In genomic region chr5:128708841-128709240, GRCh38 we compare ENCODE assay signal across 27 cellular contexts.
A peak's percentile ranks its signal among the peaks of the same experiment; 100 is the strongest.
DNase-seq lines count a peak whose midpoint lies in the region; ATAC-seq, FAIRE-seq and TF ChIP-seq lines count a peak whose summit lies in the region.
"Had no signal": no experiment of that assay in that cellular context is flagged by ENCODE, and none has a peak within 500 bp of the region (broad histone marks: within the 10 kb centered on the region; RNA-seq: fewer than 3 reads in every experiment).

No MANE protein-coding gene starts in this region.

- H3K4me3 ChIP-seq in H1 (ENCODE audit: extremely low read depth in 1 of 4, insufficient read depth in 2 of 4, low read depth in 3 of 4, low read length in 4 of 4) (no peak overlapping the region), keratinocyte (ENCODE audit: control insufficient read depth in 2 of 3, extremely low read depth in 1 of 3, insufficient read depth in 2 of 3, low read depth in 1 of 3, low read length in 3 of 3) (no peak overlapping the region)
- H3K4me3 ChIP-seq: HAP-1, Peyer's patch, SJSA1 had no signal

- POLR2A ChIA-PET in H1 (lab: Charles Lee; ENCODE audit: partially characterized antibody) = no interaction called here

- H3K9me3 ChIP-seq in H1 (ENCODE audit: insufficient read depth in 2 of 2, low read depth in 1 of 2, low read length in 1 of 2) = no peaks in the 10 kb centered on the region
- H3K9me3 ChIP-seq in keratinocyte (ENCODE audit: control insufficient read depth, low read depth, low read length) = no peaks in the 10 kb centered on the region
- H3K9me3 ChIP-seq: HAP-1, Peyer's patch had no signal

- no peak overlapping the region for H4K8ac ChIP-seq in H1 (ENCODE audit: extremely low read depth, insufficient read depth, low read length)

- no peak overlapping the region for H2AK5ac ChIP-seq in H1 (ENCODE audit: low read depth, low read length)

- no peaks in the 10 kb centered on the region for H3K4me1 ChIP-seq in H1 (replicated peaks in 1 of 4; ENCODE audit: control insufficient read depth in 3 of 4, insufficient read depth in 4 of 4, low read length in 3 of 4)
- no peaks in the 10 kb centered on the region for H3K4me1 ChIP-seq in keratinocyte (ENCODE audit: control insufficient read depth, extremely low read depth, insufficient read depth, low read length)
- H3K4me1 ChIP-seq: Peyer's patch, SJSA1 had no signal

- H4K5ac ChIP-seq in H1 (ENCODE audit: insufficient read length, low read depth, low read length) = no peak overlapping the region

- H2BK5ac ChIP-seq in H1 (ENCODE audit: low read depth, low read length) = no peak overlapping the region

- no peak overlapping the region for H3K14ac ChIP-seq in H1 (ENCODE audit: insufficient read length)

- no peaks in the 10 kb centered on the region for H3K36me3 ChIP-seq in H1 (ENCODE audit: control insufficient read depth in 2 of 4, insufficient read depth in 4 of 4, low read length in 3 of 4)
- H3K36me3 ChIP-seq in keratinocyte (ENCODE audit: control insufficient read depth in 2 of 2, extremely low read depth in 1 of 2, insufficient read depth in 2 of 2, low read length in 2 of 2) = no peaks in the 10 kb centered on the region
- H3K36me3 ChIP-seq: HAP-1, Peyer's patch, SJSA1 had no signal

- peaks cover 5% of the 10 kb centered on the region for H3K4me1 Mint-ChIP-seq in Calu3 (ENCODE audit: low read depth, unreplicated experiment)
- H3K4me1 Mint-ChIP-seq: CD8-positive, alpha-beta memory T cell had no signal

- no peak overlapping the region for H3K23ac ChIP-seq in H1 (ENCODE audit: insufficient read length)

- FAIRE-seq in H1 (lab: Jason Lieb, UNC) (no peak), keratinocyte (lab: Jason Lieb, UNC) (peak; percentile 59)
- FAIRE-seq: A204.1, D721Med had no signal

- H3K56ac ChIP-seq in H1 (replicated peaks; ENCODE audit: insufficient read length, low read depth, low read length) = no peak overlapping the region

- H3K27ac ChIP-seq in H1 (ENCODE audit: low read depth, low read length) (no peak overlapping the region), keratinocyte (ENCODE audit: control insufficient read depth, insufficient read depth, low read length) (no peak overlapping the region)
- H3K27ac ChIP-seq: C4-2B, HL-60, KMS-11, Peyer's patch, SJSA1 had no signal

- H3K27me3 ChIP-seq in H1 (replicated peaks in 1 of 4; ENCODE audit: control insufficient read depth in 3 of 4, extremely low read depth in 1 of 4, insufficient read depth in 3 of 4, low read length in 3 of 4) (no peaks in the 10 kb centered on the region), keratinocyte (ENCODE audit: control insufficient read depth, extremely low read depth, insufficient read depth, low read length) (no peaks in the 10 kb centered on the region)
- H3K27me3 ChIP-seq: Peyer's patch, SJSA1 had no signal

- no peak for TF ChIP-seq EP300 in H1 (IDR thresholded peaks at IDR 0.05; ENCODE audit: borderline replicate concordance in 1 of 2, low read depth in 2 of 2, low read length in 2 of 2)

- H3K4me2 ChIP-seq in H1 (ENCODE audit: insufficient read depth in 1 of 2, low read depth in 2 of 2, low read length in 2 of 2) = no peak overlapping the region
- H3K4me2 ChIP-seq in keratinocyte (ENCODE audit: control insufficient read depth, extremely low read depth, insufficient read depth, low read depth, low read length) = no peak overlapping the region
- H3K4me2 ChIP-seq: KMS-11 had no signal

- TF ChIP-seq POLR2A in H1 (IDR thresholded peaks at IDR 0.05; ENCODE audit: control extremely low read depth in 1 of 2, low read depth in 2 of 2, low read length in 2 of 2) = no peak

- no peaks in the 10 kb centered on the region for H3K27me3 Mint-ChIP-seq in Calu3 (ENCODE audit: unreplicated experiment)

- H3K4ac ChIP-seq in H1 (replicated peaks; ENCODE audit: insufficient read length, low read depth, low read length) = no peak overlapping the region

- no peak for ATAC-seq in GM18498 (IDR thresholded peaks at IDR 0.05; ENCODE audit: unreplicated experiment)
- no peak for ATAC-seq in GM21390 (IDR thresholded peaks at IDR 0.05; ENCODE audit: unreplicated experiment)
- ATAC-seq: Right ventricle myocardium inferior had no signal

- dilution Hi-C loops in keratinocyte (cut with MboI; ENCODE audit: extremely low pct_ligation_motif_present, low sequenced_read_pairs) = no loop called here

- H3K9ac ChIP-seq in H1 (replicated peaks in 1 of 4; ENCODE audit: extremely low read depth in 1 of 4, low read depth in 3 of 4, low read length in 3 of 4) = no peak overlapping the region
- H3K9ac ChIP-seq in keratinocyte (ENCODE audit: control insufficient read depth, extremely low read depth, insufficient read depth, low read length) = no peak overlapping the region
- H3K9ac ChIP-seq: KMS-11 had no signal

- no peak for TF ChIP-seq CTCF in Calu3 (IDR thresholded peaks at IDR 0.05; ENCODE audit: unreplicated experiment)
- TF ChIP-seq CTCF in H1 (IDR thresholded peaks at IDR 0.05; ENCODE audit: control extremely low read depth in 1 of 3, insufficient read depth in 1 of 3, low read depth in 1 of 3, low read length in 3 of 3) = no peak
- TF ChIP-seq CTCF in keratinocyte (optimal IDR thresholded peaks at IDR 0.05 in 1 of 3, IDR thresholded peaks at IDR 0.05 in 1 of 3, conservative IDR thresholded peaks at IDR 0.05 in 1 of 3; ENCODE audit: extremely low read depth in 1 of 3, insufficient read depth in 2 of 3, low read length in 3 of 3) = no peak

- H3K27ac Mint-ChIP-seq in Calu3 (ENCODE audit: unreplicated experiment) = no peak overlapping the region
- H3K27ac Mint-ChIP-seq: CD8-positive, alpha-beta memory T cell had no signal

- no peaks in the 10 kb centered on the region for H3K9me1 ChIP-seq in keratinocyte (ENCODE audit: control insufficient read depth, extremely low read depth, insufficient read depth, low read length)

- H2BK20ac ChIP-seq in H1 (ENCODE audit: low read length) = no peak overlapping the region

- no TSS peak for BruUV-seq in Calu3 (replicated peaks; lab: Mats Ljungman, UMichigan)

- H3K79me2 ChIP-seq in H1 (ENCODE audit: control insufficient read depth in 1 of 2, insufficient read depth in 2 of 2, low read length in 2 of 2) = no peaks in the 10 kb centered on the region
- no peaks in the 10 kb centered on the region for H3K79me2 ChIP-seq in keratinocyte (ENCODE audit: control insufficient read depth, insufficient read depth, low read length)

- no peak overlapping the region for H2BK15ac ChIP-seq in H1 (ENCODE audit: low read length)

- CTCF ChIA-PET in Calu3 (lab: Charles Lee) = no interaction called here
- CTCF ChIA-PET in H1 (lab: Charles Lee; ENCODE audit: partially characterized antibody) = interaction anchor here (1.0 kb wide), 1 partner anchor 9 kb away, joined by 3 read pairs; no protein-coding TSS in a partner anchor

- H3K23me2 ChIP-seq in H1 (ENCODE audit: low read depth, low read length) = no peaks in the 10 kb centered on the region

- H3K9me3 Mint-ChIP-seq in Calu3 (ENCODE audit: low read depth, unreplicated experiment) = peaks cover 4% of the 10 kb centered on the region

- H4K20me1 ChIP-seq in H1 (replicated peaks in 1 of 2; ENCODE audit: control insufficient read depth in 1 of 2, insufficient read depth in 2 of 2, low read length in 2 of 2) (no peaks in the 10 kb centered on the region), keratinocyte (ENCODE audit: control insufficient read depth, extremely low read depth, insufficient read depth, low read length) (no peaks in the 10 kb centered on the region)

- H3K4me3 Mint-ChIP-seq in Calu3 (ENCODE audit: low read depth, unreplicated experiment) = no peak overlapping the region
- H3K4me3 Mint-ChIP-seq: CD8-positive, alpha-beta memory T cell had no signal

- H3K79me1 ChIP-seq in H1 (ENCODE audit: low read depth, low read length) = no peaks in the 10 kb centered on the region

- H2BK12ac ChIP-seq in H1 (ENCODE audit: low read depth, low read length) = no peak overlapping the region

- no peak for TF ChIP-seq RAD21 in H1 (IDR thresholded peaks at IDR 0.05 in 1 of 2, conservative IDR thresholded peaks at IDR 0.05 in 1 of 2; ENCODE audit: low read depth in 2 of 2, low read length in 2 of 2)

- H2AFZ ChIP-seq in H1 (ENCODE audit: low read length) = peak overlapping the region; percentile 49; the same call in 1 of the 2 replicates
- no peak overlapping the region for H2AFZ ChIP-seq in keratinocyte (ENCODE audit: control insufficient read depth, low read length)

- 93% methylated on average over 1 of the region's 1 CpG; no CpG with 5 or more reads in 1 of the 2 experiments for WGBS in H1 (ENCODE audit: extremely low coverage in 1 of 2, insufficient coverage in 1 of 2, insufficient read length in 1 of 2, insufficient replicate concordance in 2 of 2, low coverage in 1 of 2, low lambda C conversion rate in 2 of 2, missing lambda C conversion rate in 1 of 2), 2 experiments

- no peak overlapping the region for H3K18ac ChIP-seq in H1 (ENCODE audit: extremely low read depth, low read length)

- DNase-seq in Calu3 = peak; percentile 4
- peak; percentile 46 for DNase-seq in HT-29 (ENCODE audit: low spot score)
- DNase-seq in H1 (ENCODE audit: low read depth in 1 of 2, low spot score in 2 of 2) = no peak
- no peak for DNase-seq in keratinocyte (ENCODE audit: low read depth, low spot score)
- DNase-seq in T-helper 1 cell = no peak
- DNase-seq: CD8-positive, alpha-beta memory T cell; DMS79; IMR-90; NCI-H1105 treated with DMSO at 0.1 percent for 48 hours; NCI-H1694; NCI-H2081; NCI-H2171; NCI-H345; NCI-H524; NCI-H774; NK-92 treated with Interleukin-12 subunit alpha and Interleukin-12 subunit beta, amount 100 ng/mL, for 24 hours; Peyer's patch had no signal

- no peak overlapping the region for H4K91ac ChIP-seq in H1 (replicated peaks; ENCODE audit: insufficient read length, low read length)

- no peak overlapping the region for H2BK120ac ChIP-seq in H1 (replicated peaks; ENCODE audit: low read depth, low read length)

- intact Hi-C loops in Calu3 (cut with micrococcal nuclease; ENCODE audit: unreplicated experiment) = no loop called here

- H3K36me3 Mint-ChIP-seq in Calu3 (ENCODE audit: insufficient read depth, unreplicated experiment) = no peaks in the 10 kb centered on the region
- H3K36me3 Mint-ChIP-seq: CD8-positive, alpha-beta memory T cell had no signal

TF ChIP-seq in H1, 55 proteins besides CTCF, POLR2A, EP300 and RAD21:
- no peak for TF ChIP-seq TBP (IDR thresholded peaks at IDR 0.05; ENCODE audit: low read depth, low read length)
- no peak for TF ChIP-seq FOSL1 (IDR thresholded peaks at IDR 0.05; ENCODE audit: insufficient read depth, low read depth, low read length)
- TF ChIP-seq RBBP5 (IDR thresholded peaks at IDR 0.05; ENCODE audit: borderline replicate concordance, low read depth, low read length) = no peak

Comparison
In these comparisons a context has a peak if more than half of its experiments do, and no peak if none do; other contexts are left out.
1. DNase-seq: peak in Calu3 (single experiment) and HT-29 (single experiment); none in H1 (0 of 2), keratinocyte (single experiment) and T-helper 1 cell (0 of 5).